ENCODE assay signal across 17 cellular contexts in genomic region chr13:41345165-41345920, GRCh38. TPM values are rescaled to one million over a fixed set of nuclear protein-coding genes. Genes with fewer than 3 reads are reported as not detected.
A peak's percentile ranks its signal among the peaks of the same experiment; 100 is the strongest.
DNase-seq lines count a peak whose midpoint lies in the region; ATAC-seq and TF ChIP-seq lines count a peak whose summit lies in the region.
"Had no signal": no experiment of that assay in that cellular context is flagged by ENCODE, and none has a peak within 500 bp of the region (broad histone marks: within the 10 kb centered on the region; RNA-seq: fewer than 3 reads in every experiment).

No MANE protein-coding gene starts in this region.

- H3K4me1 ChIP-seq in CD4-positive, CD25-positive, alpha-beta regulatory T cell (ENCODE audit: control insufficient read depth, insufficient read depth, low read length, poor library complexity, severe bottlenecking) = peaks cover 13% of the 10 kb centered on the region
- peaks cover 15% of the 10 kb centered on the region for H3K4me1 ChIP-seq in CD8-positive, alpha-beta memory T cell (ENCODE audit: insufficient read depth, low read length)
- peaks cover 12 to 14% of the 10 kb centered on the region in 2 donors for H3K4me1 ChIP-seq in adrenal gland (replicated peaks in 1 of 2)
- H3K4me1 ChIP-seq: colonic mucosa, foreskin keratinocyte had no signal

- H3K36me3 ChIP-seq in CD4-positive, CD25-positive, alpha-beta regulatory T cell (ENCODE audit: control insufficient read depth, insufficient read depth, low read length) = peaks cover 26% of the 10 kb centered on the region
- peaks cover 6% of the 10 kb centered on the region for H3K36me3 ChIP-seq in CD8-positive, alpha-beta memory T cell (ENCODE audit: insufficient read depth, low read length)
- peaks cover 0 to 7% of the 10 kb centered on the region in 2 donors for H3K36me3 ChIP-seq in adrenal gland (replicated peaks in 1 of 2)
- H3K36me3 ChIP-seq: colonic mucosa, ovary had no signal

- intact Hi-C loops in adrenal gland (cut with DNase I) = no loop called here
- intact Hi-C loops in dorsolateral prefrontal cortex (cut with DNase I) = no loop called here

- peak overlapping the region; percentile 29 for H3K4me3 ChIP-seq in CD4-positive, CD25-positive, alpha-beta regulatory T cell (ENCODE audit: low read depth, low read length)
- H3K4me3 ChIP-seq in CD8-positive, alpha-beta memory T cell (ENCODE audit: low read length) = peak overlapping the region; percentile 22
- no peak overlapping the region for H3K4me3 ChIP-seq in adrenal gland
- no peak overlapping the region for H3K4me3 ChIP-seq in dorsolateral prefrontal cortex
- H3K4me3 ChIP-seq: colonic mucosa, ovary had no signal

- POLR2A ChIA-PET in CD8-positive, alpha-beta memory T cell (lab: Charles Lee) = no interaction called here

- peaks cover 0 to 7% (median 0%) of the 10 kb centered on the region in 7 donors for H3K9me3 Mint-ChIP-seq in CD4-positive, CD25-positive, alpha-beta regulatory T cell
- H3K9me3 Mint-ChIP-seq in CD8-positive, alpha-beta memory T cell = no peaks in the 10 kb centered on the region
- H3K9me3 Mint-ChIP-seq in immature natural killer cell = no peaks in the 10 kb centered on the region

- H3K9me3 ChIP-seq in CD4-positive, CD25-positive, alpha-beta regulatory T cell (ENCODE audit: control insufficient read depth in 2 of 2, low read length in 2 of 2) = no peaks in the 10 kb centered on the region
- no peaks in the 10 kb centered on the region for H3K9me3 ChIP-seq in CD8-positive, alpha-beta memory T cell (ENCODE audit: low read length)
- no peaks in the 10 kb centered on the region for H3K9me3 ChIP-seq in adrenal gland (replicated peaks in 1 of 3)
- H3K9me3 ChIP-seq: colonic mucosa, ovary had no signal

- TF ChIP-seq CTCF in adrenal gland (IDR thresholded peaks at IDR 0.05) (no peak), dorsolateral prefrontal cortex (IDR thresholded peaks at IDR 0.05 in 54 of 56, conservative IDR thresholded peaks at IDR 0.05 in 2 of 56; ENCODE audit: low read depth in 1 of 56, partially characterized antibody in 56 of 56) (no peak)

- no peaks in the 10 kb centered on the region for H3K27me3 Mint-ChIP-seq in CD4-positive, CD25-positive, alpha-beta regulatory T cell
- H3K27me3 Mint-ChIP-seq in CD8-positive, alpha-beta memory T cell = no peaks in the 10 kb centered on the region
- H3K27me3 Mint-ChIP-seq in immature natural killer cell (ENCODE audit: low read depth in 3 of 3) = no peaks in the 10 kb centered on the region

- no peaks in the 10 kb centered on the region for H3K27me3 ChIP-seq in CD4-positive, CD25-positive, alpha-beta regulatory T cell (ENCODE audit: control insufficient read depth, insufficient read depth, low read length)
- H3K27me3 ChIP-seq in CD8-positive, alpha-beta memory T cell (ENCODE audit: insufficient read depth, low read length, poor library complexity, severe bottlenecking) = no peaks in the 10 kb centered on the region
- H3K27me3 ChIP-seq in adrenal gland (no peaks in the 10 kb centered on the region), dorsolateral prefrontal cortex (no peaks in the 10 kb centered on the region)
- H3K27me3 ChIP-seq: colonic mucosa, foreskin keratinocyte, ovary had no signal

- H3K4me1 Mint-ChIP-seq in CD4-positive, CD25-positive, alpha-beta regulatory T cell = peaks cover 45 to 60% (median 47%) of the 10 kb centered on the region in 4 donors
- peaks cover 54 to 67% (median 60%) of the 10 kb centered on the region in 3 donors for H3K4me1 Mint-ChIP-seq in CD8-positive, alpha-beta memory T cell
- H3K4me1 Mint-ChIP-seq in immature natural killer cell = peaks cover 46 to 74% of the 10 kb centered on the region in 2 donors

- H3K4me3 Mint-ChIP-seq in CD4-positive, CD25-positive, alpha-beta regulatory T cell = peak overlapping the region in 3 of 4 donors; percentile 16 to 72 (median 59)
- H3K4me3 Mint-ChIP-seq in CD8-positive, alpha-beta memory T cell = peak overlapping the region in 6 of 7 donors; percentile 40 to 72 (median 62)
- H3K4me3 Mint-ChIP-seq in immature natural killer cell = peak overlapping the region; percentile 35 to 74 (median 54)

- no peak overlapping the region for H3K27ac ChIP-seq in CD4-positive, CD25-positive, alpha-beta regulatory T cell (ENCODE audit: insufficient read depth, low read length, poor library complexity, severe bottlenecking)
- no peak overlapping the region for H3K27ac ChIP-seq in CD8-positive, alpha-beta memory T cell (ENCODE audit: low read depth, low read length)
- H3K27ac ChIP-seq in adrenal gland (peak overlapping the region; percentile 56 to 81 (median 75)), dorsolateral prefrontal cortex (no peak overlapping the region)
- H3K27ac ChIP-seq: colonic mucosa, foreskin keratinocyte, ovary, WERI-Rb-1 had no signal

- WGBS in adrenal gland, 4 donors = 42 to 67% (median 51%) methylated on average over 9 of the region's 9 CpGs

- TF ChIP-seq POLR2A in adrenal gland (IDR thresholded peaks at IDR 0.05) = no peak

- no peak for ATAC-seq in CD4-positive, CD25-positive, alpha-beta regulatory T cell (ENCODE audit: low read depth in 2 of 2)
- no peak for ATAC-seq in HG03039 (IDR thresholded peaks at IDR 0.05; ENCODE audit: unreplicated experiment)
- ATAC-seq in GM18861 (IDR thresholded peaks at IDR 0.05; ENCODE audit: unreplicated experiment) = no peak

- CTCF ChIA-PET in CD8-positive, alpha-beta memory T cell (lab: Charles Lee) = no interaction called here

- peaks cover 54% of the 10 kb centered on the region for H3K36me3 Mint-ChIP-seq in CD4-positive, CD25-positive, alpha-beta regulatory T cell
- H3K36me3 Mint-ChIP-seq in CD8-positive, alpha-beta memory T cell = peaks cover 10 to 60% (median 21%) of the 10 kb centered on the region in 3 donors
- H3K36me3 Mint-ChIP-seq in immature natural killer cell = peaks cover 18 to 24% (median 19%) of the 10 kb centered on the region in 3 donors

- H3K27ac Mint-ChIP-seq in CD4-positive, CD25-positive, alpha-beta regulatory T cell = peak overlapping the region; percentile 85 to 96 (median 86)
- H3K27ac Mint-ChIP-seq in CD8-positive, alpha-beta memory T cell = peak overlapping the region; percentile 71 to 97 (median 84)
- peak overlapping the region; percentile 52 to 82 (median 77) for H3K27ac Mint-ChIP-seq in immature natural killer cell

- no peak for DNase-seq in CD4-positive, CD25-positive, alpha-beta regulatory T cell
- DNase-seq in CD8-positive, alpha-beta memory T cell = no peak
- peak in 4 of 7 donors; percentile 27 to 47 (median 36) for DNase-seq in adrenal gland
- DNase-seq in immature natural killer cell = no peak
- no peak for DNase-seq in occipital lobe (lab: John Stamatoyannopoulos, UW)
- DNase-seq in dorsolateral prefrontal cortex = no peak
- DNase-seq: colonic mucosa; H7; NCI-H2029; NCI-H510A; ovary; stimulated activated CD4-positive, alpha-beta T cell treated with anti-CD3 and anti-CD28 coated beads, Interleukin-4, amount 100 ng/mL, for 1 hour; T-helper 1 cell; WERI-Rb-1 had no signal

RNA-seq across cellular contexts. Expression of gene NAA16, which starts 34.3 kb away (rescaled TPM):
- total RNA-seq in CD4-positive, CD25-positive, alpha-beta regulatory T cell = 65.8 TPM
- 10 to 100 TPM in 3 of 4 donors, 1 to 10 TPM in 1; 9.4 to 16.1 (median 14.7) TPM for polyA plus RNA-seq in CD4-positive, CD25-positive, alpha-beta regulatory T cell
- 10 to 100 TPM; 23.3 to 24.0 TPM for total RNA-seq in CD8-positive, alpha-beta memory T cell
- polyA plus RNA-seq in CD8-positive, alpha-beta memory T cell = 17.0 TPM
- total RNA-seq in adrenal gland = 10 to 100 TPM in 7 of 8 donors, 1 to 10 TPM in 1; 3.2 to 23.7 (median 16.0) TPM
- polyA plus RNA-seq in adrenal gland = 10 to 100 TPM; 16.7 to 20.0 (median 17.0) TPM
- polyA plus RNA-seq in immature natural killer cell = 10 to 100 TPM in 2 of 3 donors, 1 to 10 TPM in 1; 9.0 to 17.1 (median 10.7) TPM
- 56.9 TPM for total RNA-seq in occipital lobe
- total RNA-seq in dorsolateral prefrontal cortex = 10 to 100 TPM; 20.9 to 64.0 (median 31.6) TPM

Comparison
In these comparisons a context has a peak if more than half of its experiments do, and no peak if none do; other contexts are left out.
1. DNase-seq: peak in adrenal gland (4 of 7); none in CD4-positive, CD25-positive, alpha-beta regulatory T cell (0 of 3), CD8-positive, alpha-beta memory T cell (0 of 5), immature natural killer cell (0 of 3), occipital lobe (single experiment) and dorsolateral prefrontal cortex (0 of 10).
2. H3K27ac ChIP-seq: peak in adrenal gland (5 of 5); none in CD4-positive, CD25-positive, alpha-beta regulatory T cell (single experiment), CD8-positive, alpha-beta memory T cell (single experiment) and dorsolateral prefrontal cortex (0 of 59).
3. H3K4me3 ChIP-seq: peak in CD4-positive, CD25-positive, alpha-beta regulatory T cell (single experiment) and CD8-positive, alpha-beta memory T cell (single experiment); none in adrenal gland (0 of 4) and dorsolateral prefrontal cortex (0 of 59).
4. Peak in every context shown above with its lines, with median percentiles within 50 percentile points of each other: H3K27ac Mint-ChIP-seq and H3K4me3 Mint-ChIP-seq.